ENCODE assay signal across 12 cellular contexts in the genomic region with DNA sequence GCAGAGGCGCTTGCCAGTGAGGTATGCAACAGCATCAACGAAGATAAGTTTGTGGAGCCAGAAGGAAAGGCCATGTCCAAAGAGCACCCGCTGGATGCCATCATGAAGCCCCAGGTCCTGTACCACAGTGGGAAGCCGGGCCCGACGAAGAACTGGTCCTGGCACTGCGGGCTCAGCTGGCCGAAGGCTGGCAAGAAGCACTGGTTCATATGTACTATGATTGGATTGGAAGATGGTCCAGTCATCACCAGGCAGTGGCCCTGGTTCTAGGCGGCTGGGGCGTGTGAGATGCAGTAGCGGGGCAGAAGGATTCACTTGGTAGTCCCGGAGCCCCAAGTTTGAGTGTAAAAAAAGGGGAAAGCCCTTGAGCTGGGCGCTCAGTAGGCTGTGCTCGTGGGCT.
"Had no signal": no experiment of that assay in that cellular context is flagged by ENCODE, and none has a peak within 500 bp of the region (broad histone marks: within the 10 kb centered on the region; RNA-seq: fewer than 3 reads in every experiment).

No MANE protein-coding gene starts in this region.

- H3K4me3 Mint-ChIP-seq: nephron progenitor cell had no signal

- H3K9me3 Mint-ChIP-seq: nephron progenitor cell had no signal

- ATAC-seq: heart left ventricle, left colon, psoas muscle had no signal

- DNase-seq: activated CD4-positive, alpha-beta T cell treated with anti-CD3 and anti-CD28 coated beads, Interleukin-2, amount 50 U/mL, for 1 hour; activated CD8-positive, alpha-beta memory T cell treated with anti-CD3 and anti-CD28 coated beads, Interleukin-2, amount 50 U/mL, for 4 hours; caudate nucleus; effector CD8-positive, alpha-beta T cell; heart left ventricle; left colon; mammary epithelial cell; nephron progenitor cell; stimulated activated CD4-positive, alpha-beta T cell treated with anti-CD3 and anti-CD28 coated beads, Interleukin-2, amount 100 ng/mL, for 48 hours; transverse colon had no signal

- FAIRE-seq: frontal cortex had no signal
